Comparison of ENCODE assay signal across 8 cellular contexts in the genomic region with DNA sequence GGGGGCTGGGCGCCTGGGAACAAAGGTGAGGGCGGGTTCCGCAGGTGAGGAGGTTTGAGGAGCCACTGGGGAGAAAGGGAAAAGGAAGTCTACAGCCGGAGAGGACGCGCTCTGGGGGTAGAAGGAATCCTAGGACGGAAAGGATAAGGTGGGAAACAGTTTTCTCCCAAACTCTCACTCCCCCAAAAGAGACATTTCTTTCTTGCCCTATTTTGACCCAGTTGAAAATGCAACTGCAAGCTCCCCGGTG. TPM values are rescaled to one million over a fixed set of nuclear protein-coding genes. Genes with fewer than 3 reads are reported as not detected.
DNase-seq lines count a peak whose midpoint lies in the region; ATAC-seq, FAIRE-seq and TF ChIP-seq lines count a peak whose summit lies in the region.

No MANE protein-coding gene starts in this region.

- no peaks in the 10 kb centered on the region for H3K9me3 Mint-ChIP-seq in activated naive CD8-positive, alpha-beta T cell (ENCODE audit: low read depth)

- H3K27me3 Mint-ChIP-seq in activated naive CD8-positive, alpha-beta T cell, result no peaks in the 10 kb centered on the region

- H3K4me1 ChIP-seq in A549 (peaks cover 20% of the 10 kb centered on the region), HAP-1 (peaks cover 33% of the 10 kb centered on the region), thoracic aorta (ENCODE audit: control insufficient read depth in 1 of 2, low read depth in 2 of 2) (peaks cover 16 to 27% of the 10 kb centered on the region in 2 donors)

- peak overlapping the region; percentile 83 for H3K4me3 ChIP-seq in A549
- peak overlapping the region; percentile 84 for H3K4me3 ChIP-seq in HAP-1
- peak overlapping the region; percentile 90 for H3K4me3 ChIP-seq in thoracic aorta

- H3K36me3 Mint-ChIP-seq in activated naive CD8-positive, alpha-beta T cell, result peaks cover 19% of the 10 kb centered on the region

- TF ChIP-seq EP300 in A549 (IDR thresholded peaks at IDR 0.05), result no peak

- WGBS in A549 (ENCODE audit: missing lambda C conversion rate), result under 1% methylated on average over 8 of the region's 8 CpGs

- FAIRE-seq in A549 (lab: Jason Lieb, UNC), result no peak

- no peak for TF ChIP-seq RAD21 in A549 (conservative IDR thresholded peaks at IDR 0.05 in 1 of 2, IDR thresholded peaks at IDR 0.05 in 1 of 2)

- POLR2A ChIA-PET in A549 (lab: Yijun Ruan, JAX), result interaction anchor here (0.8 to 1.6 kb wide), 7 partner anchors 10 to 333 kb away, joined by 3 to 6 read pairs (median 4); no protein-coding TSS in a partner anchor

- ATAC-seq in A549, result no peak; a peak in 1 of 6 replicates
- no peak for ATAC-seq in thoracic aorta (ENCODE audit: insufficient number of reproducible peaks, low FRiP score, low read depth)
- no peak for ATAC-seq in HG02642 (IDR thresholded peaks at IDR 0.05; ENCODE audit: poor library complexity, unreplicated experiment)
- ATAC-seq in GM18517 (IDR thresholded peaks at IDR 0.05; ENCODE audit: unreplicated experiment), result no peak

- in situ Hi-C loops in HAP-1 (cut with MboI; ENCODE audit: low sequenced_read_pairs), result no loop called here

- DNase-seq in A549 (ENCODE audit: low read depth in 1 of 2, low spot score in 1 of 2), result no peak
- DNase-seq in HAP-1 (ENCODE audit: low spot score in 2 of 2), result peak in 1 of 2 experiments; percentile 55
- no peak for DNase-seq in thoracic aorta (ENCODE audit: low spot score)
- no peak for DNase-seq in activated effector memory CD4-positive, alpha-beta T cell treated with Interleukin-2 at 50 U/mL for 16 hours

- H3K4me1 Mint-ChIP-seq in activated naive CD8-positive, alpha-beta T cell (ENCODE audit: low read depth), result peaks cover 62% of the 10 kb centered on the region

- peaks cover 14% of the 10 kb centered on the region for H3K36me3 ChIP-seq in HAP-1 (replicated peaks)
- no peaks in the 10 kb centered on the region for H3K36me3 ChIP-seq in thoracic aorta

- CTCF ChIA-PET in A549 (lab: Yijun Ruan, JAX), result interaction anchor here (0.6 to 3.4 kb wide), 9 partner anchors 9 to 209 kb away, joined by 3 to 13 read pairs (median 4); no protein-coding TSS in a partner anchor

- H3K27me3 ChIP-seq in HAP-1 (ENCODE audit: low read depth) (no peaks in the 10 kb centered on the region), layer of hippocampus (ENCODE audit: control insufficient read depth, insufficient read depth, low read length) (no peaks in the 10 kb centered on the region), thoracic aorta (replicated peaks; ENCODE audit: insufficient read depth) (no peaks in the 10 kb centered on the region)

- peak overlapping the region; percentile 91 for H3K27ac Mint-ChIP-seq in activated naive CD8-positive, alpha-beta T cell

- no peak for TF ChIP-seq POLR2A in A549 (IDR thresholded peaks at IDR 0.05; ENCODE audit: low read length)

- peak overlapping the region; percentile 94 for H3K4me2 ChIP-seq in A549

- TF ChIP-seq CTCF in A549 (IDR thresholded peaks at IDR 0.05) (no peak), thoracic aorta (IDR thresholded peaks at IDR 0.05) (no peak)

- peak overlapping the region; percentile 91 for H3K4me3 Mint-ChIP-seq in activated naive CD8-positive, alpha-beta T cell

- H3K27ac ChIP-seq in A549, result peak overlapping the region; percentile 84 to 97
- H3K27ac ChIP-seq in layer of hippocampus (ENCODE audit: low read depth, low read length), result peak overlapping the region; percentile 63
- peak overlapping the region; percentile 90 to 96 for H3K27ac ChIP-seq in thoracic aorta

- no peaks in the 10 kb centered on the region for H3K9me3 ChIP-seq in A549
- H3K9me3 ChIP-seq in HAP-1, result no peaks in the 10 kb centered on the region
- H3K9me3 ChIP-seq in thoracic aorta, result no peaks in the 10 kb centered on the region

TF ChIP-seq in A549, 52 proteins besides CTCF, POLR2A, EP300 and RAD21:
- TF ChIP-seq PHF8 (IDR thresholded peaks at IDR 0.05; ENCODE audit: borderline replicate concordance, low read depth) (0 out of 2 replicates have a peak, but pooled peaks have one; percentile 4), HDAC2 (IDR thresholded peaks at IDR 0.05) (no peak)

RNA-seq across cellular contexts. Expression of a gene that starts 0.7 kb away (rescaled TPM):
- polyA plus RNA-seq in A549 (2011; rRNA removed) (161 and 192 TPM in 2 replicates), A549 (2017; fragmentation: RNase III; extraction: RNeasy Plus Mini Kit Qiagen cat#74134 plus additional on column Dnase treatment) (110 to 120 TPM (median 117 TPM) in 3 replicates)
- 92.9 and 94.6 TPM in 2 replicates for polyA plus RNA-seq in A549 (2012; cell fraction: cytosol; rRNA removed)
- polyA plus RNA-seq in A549 (2012; cell fraction: nucleus; rRNA removed), result 34.2 and 50.6 TPM in 2 replicates
- 30.3 and 31.6 TPM in 2 replicates for polyA minus RNA-seq in A549 (2011; rRNA and poly(A)+ RNA removed)
- total RNA-seq in thoracic aorta, result 10 to 100 TPM; 89.0 to 95.7 TPM

RNA-seq across cellular contexts. Expression of a gene that starts 0.7 kb away (rescaled TPM):
- polyA plus RNA-seq in A549 (2011; rRNA removed) (6.3 and 6.8 TPM in 2 replicates), A549 (2017; fragmentation: RNase III; extraction: RNeasy Plus Mini Kit Qiagen cat#74134 plus additional on column Dnase treatment) (2.7 to 3.3 TPM (median 2.7 TPM) in 3 replicates)
- polyA plus RNA-seq in A549 (2012; cell fraction: cytosol; rRNA removed), result 1.8 and 2.1 TPM in 2 replicates
- 1.2 and 1.6 TPM in 2 replicates for polyA plus RNA-seq in A549 (2012; cell fraction: nucleus; rRNA removed)
- polyA minus RNA-seq in A549 (2011; rRNA and poly(A)+ RNA removed), result 6.4 and 7.9 TPM in 2 replicates
- 1 to 10 TPM; 7.1 to 7.6 TPM for total RNA-seq in thoracic aorta
